In the genomic region with DNA sequence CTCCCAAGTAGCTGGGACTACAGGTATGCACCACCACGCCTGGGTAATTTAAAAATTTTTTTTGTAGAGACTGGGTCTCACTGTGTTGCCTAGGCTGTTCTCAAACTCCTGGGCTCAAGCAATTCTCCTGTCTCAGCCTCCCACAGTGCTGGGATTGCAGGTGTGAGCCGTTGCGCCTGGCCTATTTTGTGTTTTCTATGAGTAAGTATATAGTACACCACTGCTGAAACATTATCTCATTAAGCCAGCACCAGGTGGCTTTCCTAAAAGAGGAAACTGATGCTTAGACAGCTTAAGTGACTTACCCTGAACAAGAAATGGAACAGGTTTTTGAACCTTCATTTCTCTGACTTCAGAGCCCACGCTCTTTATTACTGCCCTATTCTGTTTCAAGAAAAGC, we compare ENCODE assay signal across 18 cellular contexts.
"Had no signal": no experiment of that assay in that cellular context is flagged by ENCODE, and none has a peak within 500 bp of the region (broad histone marks: within the 10 kb centered on the region; RNA-seq: fewer than 3 reads in every experiment).

No MANE protein-coding gene starts in this region.

- H3K4me1 Mint-ChIP-seq: brain, nephron had no signal

- ATAC-seq: stimulated activated effector memory CD8-positive, alpha-beta T cell treated with anti-CD3 and anti-CD28 coated beads, Interleukin-12 subunit alpha, Interleukin-12 subunit beta, amount 100 ng/mL, for 72 hours had no signal

- DNase-seq: activated CD4-positive, alpha-beta T cell treated with anti-CD3 and anti-CD28 coated beads for 1 hour; activated CD4-positive, alpha-beta T cell treated with anti-CD3 and anti-CD28 coated beads, Interleukin-2, amount 50 U/mL, for 4 hours; activated naive CD4-positive, alpha-beta T cell; activated naive CD8-positive, alpha-beta T cell treated with anti-CD3 and anti-CD28 coated beads, Interleukin-2, amount 10 ng/mL, durations not matched to agents 7 days and 5 days; activated T-cell treated with anti-CD3 and anti-CD28 coated beads for 4 hours; central memory CD4-positive, alpha-beta T cell; colonic mucosa; esophagus squamous epithelium; glutamatergic neuron; hypothalamus; kidney; left ventricle myocardium inferior; mesenchymal stem cell; occipital lobe; tibial artery had no signal

- H3K4me3 ChIP-seq: colonic mucosa, esophagus squamous epithelium, left ventricle myocardium inferior, tibial artery had no signal

- H3K27ac Mint-ChIP-seq: activated naive CD8-positive, alpha-beta T cell treated with anti-CD3 and anti-CD28 coated beads, Interleukin-2, amount 10 ng/mL, durations not matched to agents 7 days and 5 days; brain; nephron; stimulated activated effector memory CD8-positive, alpha-beta T cell treated with anti-CD3 and anti-CD28 coated beads, Interleukin-12 subunit alpha, Interleukin-12 subunit beta, amount 100 ng/mL, for 72 hours had no signal

- H3K27me3 Mint-ChIP-seq: brain had no signal

- H3K36me3 Mint-ChIP-seq: activated naive CD8-positive, alpha-beta T cell treated with anti-CD3 and anti-CD28 coated beads, Interleukin-2, amount 10 ng/mL, durations not matched to agents 7 days and 5 days; brain; stimulated activated effector memory CD8-positive, alpha-beta T cell treated with anti-CD3 and anti-CD28 coated beads, Interleukin-12 subunit alpha, Interleukin-12 subunit beta, amount 100 ng/mL, for 72 hours had no signal

- H3K9me3 Mint-ChIP-seq: activated naive CD8-positive, alpha-beta T cell treated with anti-CD3 and anti-CD28 coated beads, Interleukin-2, amount 10 ng/mL, durations not matched to agents 7 days and 5 days; stimulated activated effector memory CD8-positive, alpha-beta T cell treated with anti-CD3 and anti-CD28 coated beads, Interleukin-12 subunit alpha, Interleukin-12 subunit beta, amount 100 ng/mL, for 72 hours had no signal

- H3K4me3 Mint-ChIP-seq: activated naive CD8-positive, alpha-beta T cell treated with anti-CD3 and anti-CD28 coated beads, Interleukin-2, amount 10 ng/mL, durations not matched to agents 7 days and 5 days; brain; nephron; stimulated activated effector memory CD8-positive, alpha-beta T cell treated with anti-CD3 and anti-CD28 coated beads, Interleukin-12 subunit alpha, Interleukin-12 subunit beta, amount 100 ng/mL, for 72 hours had no signal
